Comparison of ENCODE assay signal across 1 cellular context in the genomic region with DNA sequence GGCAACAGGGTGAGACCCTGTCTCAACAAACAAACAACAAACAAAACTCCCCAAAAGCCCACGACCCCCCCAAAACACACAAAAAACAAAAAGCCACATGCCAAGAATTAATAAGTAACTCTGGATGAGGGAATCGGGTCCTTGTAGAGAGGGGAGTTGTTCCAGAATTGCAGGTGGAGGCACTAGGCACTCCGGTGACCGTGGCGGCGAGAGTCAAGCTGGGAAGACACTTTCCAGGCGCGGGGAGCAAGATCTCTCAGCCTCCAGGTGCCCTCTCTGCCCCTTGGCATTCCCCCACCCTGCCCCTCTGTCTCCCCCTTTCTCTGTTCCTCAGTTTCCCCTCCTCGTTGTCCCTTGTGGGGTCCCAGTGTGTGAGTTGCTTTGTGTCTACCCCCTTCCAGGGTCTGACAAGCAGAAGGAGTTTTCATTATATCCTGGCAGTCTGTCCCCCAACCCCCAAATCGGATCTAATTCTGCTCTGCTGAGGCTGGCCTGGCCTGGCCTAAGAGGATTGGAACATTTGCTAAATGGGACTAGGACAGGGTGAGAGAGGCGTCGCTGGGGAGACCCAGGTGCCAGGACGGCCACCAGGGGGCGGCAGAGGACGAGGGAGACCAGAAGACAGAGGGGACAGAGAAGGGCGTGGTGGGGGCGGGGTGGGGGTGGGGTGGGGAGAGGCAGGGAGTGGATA.
A peak's percentile ranks its signal among the peaks of the same experiment; 100 is the strongest.
TF ChIP-seq lines count a peak whose summit lies in the region.

No MANE protein-coding gene starts in this region.

TF ChIP-seq in GM12878, 131 proteins besides CTCF, POLR2A, EP300 and RAD21:
- TF ChIP-seq, protein P1, sequence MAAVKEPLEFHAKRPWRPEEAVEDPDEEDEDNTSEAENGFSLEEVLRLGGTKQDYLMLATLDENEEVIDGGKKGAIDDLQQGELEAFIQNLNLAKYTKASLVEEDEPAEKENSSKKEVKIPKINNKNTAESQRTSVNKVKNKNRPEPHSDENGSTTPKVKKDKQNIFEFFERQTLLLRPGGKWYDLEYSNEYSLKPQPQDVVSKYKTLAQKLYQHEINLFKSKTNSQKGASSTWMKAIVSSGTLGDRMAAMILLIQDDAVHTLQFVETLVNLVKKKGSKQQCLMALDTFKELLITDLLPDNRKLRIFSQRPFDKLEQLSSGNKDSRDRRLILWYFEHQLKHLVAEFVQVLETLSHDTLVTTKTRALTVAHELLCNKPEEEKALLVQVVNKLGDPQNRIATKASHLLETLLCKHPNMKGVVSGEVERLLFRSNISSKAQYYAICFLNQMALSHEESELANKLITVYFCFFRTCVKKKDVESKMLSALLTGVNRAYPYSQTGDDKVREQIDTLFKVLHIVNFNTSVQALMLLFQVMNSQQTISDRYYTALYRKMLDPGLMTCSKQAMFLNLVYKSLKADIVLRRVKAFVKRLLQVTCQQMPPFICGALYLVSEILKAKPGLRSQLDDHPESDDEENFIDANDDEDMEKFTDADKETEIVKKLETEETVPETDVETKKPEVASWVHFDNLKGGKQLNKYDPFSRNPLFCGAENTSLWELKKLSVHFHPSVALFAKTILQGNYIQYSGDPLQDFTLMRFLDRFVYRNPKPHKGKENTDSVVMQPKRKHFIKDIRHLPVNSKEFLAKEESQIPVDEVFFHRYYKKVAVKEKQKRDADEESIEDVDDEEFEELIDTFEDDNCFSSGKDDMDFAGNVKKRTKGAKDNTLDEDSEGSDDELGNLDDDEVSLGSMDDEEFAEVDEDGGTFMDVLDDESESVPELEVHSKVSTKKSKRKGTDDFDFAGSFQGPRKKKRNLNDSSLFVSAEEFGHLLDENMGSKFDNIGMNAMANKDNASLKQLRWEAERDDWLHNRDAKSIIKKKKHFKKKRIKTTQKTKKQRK (IDR thresholded peaks at IDR 0.05; ENCODE audit: low read depth, low read length), result no peak
- TF ChIP-seq, protein P2, sequence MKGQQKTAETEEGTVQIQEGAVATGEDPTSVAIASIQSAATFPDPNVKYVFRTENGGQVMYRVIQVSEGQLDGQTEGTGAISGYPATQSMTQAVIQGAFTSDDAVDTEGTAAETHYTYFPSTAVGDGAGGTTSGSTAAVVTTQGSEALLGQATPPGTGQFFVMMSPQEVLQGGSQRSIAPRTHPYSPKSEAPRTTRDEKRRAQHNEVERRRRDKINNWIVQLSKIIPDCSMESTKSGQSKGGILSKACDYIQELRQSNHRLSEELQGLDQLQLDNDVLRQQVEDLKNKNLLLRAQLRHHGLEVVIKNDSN (IDR thresholded peaks at IDR 0.05; ENCODE audit: borderline replicate concordance, extremely low read length, insufficient read depth, low read depth, low read length), result no peak
- TF ChIP-seq YY1 (IDR thresholded peaks at IDR 0.05; ENCODE audit: low read depth, low read length), result 0 out of 2 replicates have a peak, but pooled peaks have one; percentile 25
- no peak for TF ChIP-seq RAD51 (IDR thresholded peaks at IDR 0.05)
- TF ChIP-seq, protein P3, sequence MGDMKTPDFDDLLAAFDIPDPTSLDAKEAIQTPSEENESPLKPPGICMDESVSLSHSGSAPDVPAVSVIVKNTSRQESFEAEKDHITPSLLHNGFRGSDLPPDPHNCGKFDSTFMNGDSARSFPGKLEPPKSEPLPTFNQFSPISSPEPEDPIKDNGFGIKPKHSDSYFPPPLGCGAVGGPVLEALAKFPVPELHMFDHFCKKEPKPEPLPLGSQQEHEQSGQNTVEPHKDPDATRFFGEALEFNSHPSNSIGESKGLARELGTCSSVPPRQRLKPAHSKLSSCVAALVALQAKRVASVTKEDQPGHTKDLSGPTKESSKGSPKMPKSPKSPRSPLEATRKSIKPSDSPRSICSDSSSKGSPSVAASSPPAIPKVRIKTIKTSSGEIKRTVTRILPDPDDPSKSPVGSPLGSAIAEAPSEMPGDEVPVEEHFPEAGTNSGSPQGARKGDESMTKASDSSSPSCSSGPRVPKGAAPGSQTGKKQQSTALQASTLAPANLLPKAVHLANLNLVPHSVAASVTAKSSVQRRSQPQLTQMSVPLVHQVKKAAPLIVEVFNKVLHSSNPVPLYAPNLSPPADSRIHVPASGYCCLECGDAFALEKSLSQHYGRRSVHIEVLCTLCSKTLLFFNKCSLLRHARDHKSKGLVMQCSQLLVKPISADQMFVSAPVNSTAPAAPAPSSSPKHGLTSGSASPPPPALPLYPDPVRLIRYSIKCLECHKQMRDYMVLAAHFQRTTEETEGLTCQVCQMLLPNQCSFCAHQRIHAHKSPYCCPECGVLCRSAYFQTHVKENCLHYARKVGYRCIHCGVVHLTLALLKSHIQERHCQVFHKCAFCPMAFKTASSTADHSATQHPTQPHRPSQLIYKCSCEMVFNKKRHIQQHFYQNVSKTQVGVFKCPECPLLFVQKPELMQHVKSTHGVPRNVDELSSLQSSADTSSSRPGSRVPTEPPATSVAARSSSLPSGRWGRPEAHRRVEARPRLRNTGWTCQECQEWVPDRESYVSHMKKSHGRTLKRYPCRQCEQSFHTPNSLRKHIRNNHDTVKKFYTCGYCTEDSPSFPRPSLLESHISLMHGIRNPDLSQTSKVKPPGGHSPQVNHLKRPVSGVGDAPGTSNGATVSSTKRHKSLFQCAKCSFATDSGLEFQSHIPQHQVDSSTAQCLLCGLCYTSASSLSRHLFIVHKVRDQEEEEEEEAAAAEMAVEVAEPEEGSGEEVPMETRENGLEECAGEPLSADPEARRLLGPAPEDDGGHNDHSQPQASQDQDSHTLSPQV (IDR thresholded peaks at IDR 0.05), result no peak
